25 cellular contexts compared by ENCODE assay signal in the genomic region with DNA sequence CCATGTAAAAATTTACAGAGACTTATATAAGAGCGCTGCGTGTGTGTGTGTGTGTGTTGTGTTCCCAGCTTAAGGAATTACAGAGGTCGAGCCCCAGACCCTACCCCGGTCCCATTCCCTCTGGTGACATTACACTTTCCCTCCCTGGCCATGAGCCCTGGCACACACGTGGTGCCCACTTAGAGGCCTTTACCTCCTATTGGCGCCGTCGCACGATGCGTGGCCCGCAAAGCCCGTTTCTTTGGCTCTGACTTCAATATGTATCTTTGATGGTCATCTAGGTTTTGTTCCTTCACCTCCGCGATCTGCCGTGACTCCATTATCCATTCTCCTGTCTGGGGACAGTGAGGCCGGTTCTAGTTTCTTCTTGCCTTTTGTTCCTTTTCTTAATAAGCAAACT.
A peak's percentile ranks its signal among the peaks of the same experiment; 100 is the strongest.
DNase-seq lines count a peak whose midpoint lies in the region; ATAC-seq and TF ChIP-seq lines count a peak whose summit lies in the region.
"Had no signal": no experiment of that assay in that cellular context is flagged by ENCODE, and none has a peak within 500 bp of the region (broad histone marks: within the 10 kb centered on the region; RNA-seq: fewer than 3 reads in every experiment).

No MANE protein-coding gene starts in this region.

- no peaks in the 10 kb centered on the region for H3K9me3 Mint-ChIP-seq in T-helper 1 cell treated with Interleukin-12 subunit alpha and Interleukin-12 subunit beta and Interleukin-4 antibody, amounts not matched to agents 30 μg/mL and 1 μg/mL, for 36 hours
- H3K9me3 Mint-ChIP-seq in CD4-positive, alpha-beta T cell = no peaks in the 10 kb centered on the region
- H3K9me3 Mint-ChIP-seq in activated T-helper 17 cell treated with anti-CD3 and anti-CD28 coated beads, Interleukin-2, amount 50 U/mL, for 72 hours = no peaks in the 10 kb centered on the region
- no peaks in the 10 kb centered on the region for H3K9me3 Mint-ChIP-seq in naive thymus-derived CD4-positive, alpha-beta T cell
- H3K9me3 Mint-ChIP-seq: activated naive CD4-positive, alpha-beta T cell treated with anti-CD3 and anti-CD28 coated beads for 36 hours; WTC11 had no signal

- peak overlapping the region; percentile 86 for H3K27ac Mint-ChIP-seq in T-helper 1 cell treated with Interleukin-12 subunit alpha and Interleukin-12 subunit beta and Interleukin-4 antibody, amounts not matched to agents 30 μg/mL and 1 μg/mL, for 36 hours
- peak overlapping the region; percentile 49 for H3K27ac Mint-ChIP-seq in CD4-positive, alpha-beta T cell
- peak overlapping the region; percentile 99 for H3K27ac Mint-ChIP-seq in activated T-helper 17 cell treated with anti-CD3 and anti-CD28 coated beads, Interleukin-2, amount 50 U/mL, for 72 hours
- H3K27ac Mint-ChIP-seq in naive thymus-derived CD4-positive, alpha-beta T cell = peak overlapping the region in 6 of 9 donors; percentile 21 to 84 (median 60)
- H3K27ac Mint-ChIP-seq: WTC11 had no signal

- CTCF ChIA-PET in CD4-positive, alpha-beta T cell (lab: Charles Lee) = no interaction called here
- CTCF ChIA-PET in naive thymus-derived CD4-positive, alpha-beta T cell (lab: Charles Lee) = interaction anchor here (0.6 kb wide), 1 partner anchor 459 kb away, joined by 4 read pairs; no protein-coding TSS in a partner anchor
- CTCF ChIA-PET in OCI-LY7 (lab: Charles Lee; ENCODE audit: unreplicated experiment) = no interaction called here
- CTCF ChIA-PET in PC-9 (lab: Charles Lee) = no interaction called here

- H3K27me3 ChIP-seq in CD4-positive, alpha-beta T cell (ENCODE audit: control insufficient read depth, insufficient read depth, low read length) = no peaks in the 10 kb centered on the region
- no peaks in the 10 kb centered on the region for H3K27me3 ChIP-seq in naive thymus-derived CD4-positive, alpha-beta T cell (ENCODE audit: control insufficient read depth in 2 of 2, insufficient read depth in 2 of 2, low read length in 2 of 2)
- H3K27me3 ChIP-seq in PC-9 (ENCODE audit: insufficient read depth, low read depth) = no peaks in the 10 kb centered on the region
- H3K27me3 ChIP-seq: esophagus squamous epithelium, gastroesophageal sphincter, neutrophil had no signal

- H3K4me2 ChIP-seq in OCI-LY7 (ENCODE audit: low read length) (no peak overlapping the region), PC-9 (no peak overlapping the region)

- no peak for ATAC-seq in CD4-positive, alpha-beta T cell (ENCODE audit: poor library complexity)
- ATAC-seq in activated T-helper 17 cell treated with anti-CD3 and anti-CD28 coated beads, Interleukin-2, amount 50 U/mL, for 72 hours (replicated peaks) = no peak
- no peak for ATAC-seq in naive thymus-derived CD4-positive, alpha-beta T cell
- ATAC-seq: gastroesophageal sphincter, K562, WTC11 had no signal

- POLR2A ChIA-PET in CD4-positive, alpha-beta T cell (lab: Charles Lee) = no interaction called here
- POLR2A ChIA-PET in naive thymus-derived CD4-positive, alpha-beta T cell (lab: Charles Lee) = no interaction called here
- POLR2A ChIA-PET in OCI-LY7 (lab: Charles Lee) (interaction anchor here (0.7 kb wide), 1 partner anchor 110 kb away, joined by 3 read pairs; no protein-coding TSS in a partner anchor), PC-9 (lab: Charles Lee; ENCODE audit: unreplicated experiment) (no interaction called here)

- H4K20me1 ChIP-seq in OCI-LY7 (ENCODE audit: insufficient read depth, low read length) (no peaks in the 10 kb centered on the region), PC-9 (ENCODE audit: insufficient read depth) (peaks cover 6% of the 10 kb centered on the region; the same call in 1 of the 2 replicates)

- peaks cover 21% of the 10 kb centered on the region for H3F3A ChIP-seq in PC-9 (ENCODE audit: insufficient read depth, low read depth)

- H3K4me1 Mint-ChIP-seq in T-helper 1 cell treated with Interleukin-12 subunit alpha and Interleukin-12 subunit beta and Interleukin-4 antibody, amounts not matched to agents 30 μg/mL and 1 μg/mL, for 36 hours (ENCODE audit: low read depth) = peaks cover 65% of the 10 kb centered on the region
- H3K4me1 Mint-ChIP-seq in CD4-positive, alpha-beta T cell (ENCODE audit: low read depth) = peaks cover 52% of the 10 kb centered on the region
- peaks cover 28% of the 10 kb centered on the region for H3K4me1 Mint-ChIP-seq in activated T-helper 17 cell treated with anti-CD3 and anti-CD28 coated beads, Interleukin-2, amount 50 U/mL, for 72 hours
- peaks cover 12 to 89% (median 41%) of the 10 kb centered on the region in 7 donors for H3K4me1 Mint-ChIP-seq in naive thymus-derived CD4-positive, alpha-beta T cell
- H3K4me1 Mint-ChIP-seq: WTC11 had no signal

- peaks cover 52% of the 10 kb centered on the region for H3K36me3 Mint-ChIP-seq in T-helper 1 cell treated with Interleukin-12 subunit alpha and Interleukin-12 subunit beta and Interleukin-4 antibody, amounts not matched to agents 30 μg/mL and 1 μg/mL, for 36 hours (ENCODE audit: low read depth)
- H3K36me3 Mint-ChIP-seq in CD4-positive, alpha-beta T cell (ENCODE audit: low read depth) = peaks cover 73% of the 10 kb centered on the region
- peaks cover 100% of the 10 kb centered on the region for H3K36me3 Mint-ChIP-seq in activated T-helper 17 cell treated with anti-CD3 and anti-CD28 coated beads, Interleukin-2, amount 50 U/mL, for 72 hours (ENCODE audit: low read depth)
- H3K36me3 Mint-ChIP-seq in naive thymus-derived CD4-positive, alpha-beta T cell = peaks cover 4 to 59% (median 37%) of the 10 kb centered on the region in 5 donors
- H3K36me3 Mint-ChIP-seq: WTC11 had no signal

- H3K27me3 Mint-ChIP-seq in T-helper 1 cell treated with Interleukin-12 subunit alpha and Interleukin-12 subunit beta and Interleukin-4 antibody, amounts not matched to agents 30 μg/mL and 1 μg/mL, for 36 hours (ENCODE audit: low read depth) = no peaks in the 10 kb centered on the region
- H3K27me3 Mint-ChIP-seq in CD4-positive, alpha-beta T cell = no peaks in the 10 kb centered on the region
- H3K27me3 Mint-ChIP-seq in activated T-helper 17 cell treated with anti-CD3 and anti-CD28 coated beads, Interleukin-2, amount 50 U/mL, for 72 hours = no peaks in the 10 kb centered on the region
- no peaks in the 10 kb centered on the region for H3K27me3 Mint-ChIP-seq in naive thymus-derived CD4-positive, alpha-beta T cell

- no peak for DNase-seq in T-helper 1 cell
- DNase-seq in CD4-positive, alpha-beta T cell = no peak
- DNase-seq in naive thymus-derived CD4-positive, alpha-beta T cell = no peak
- no peak for DNase-seq in OCI-LY7 (ENCODE audit: low spot score)
- no peak for DNase-seq in A172 (ENCODE audit: low spot score)
- DNase-seq in PC-9 = no peak
- DNase-seq: activated naive CD4-positive, alpha-beta T cell treated with anti-CD3 and anti-CD28 coated beads for 36 hours; AML-193; effector memory CD4-positive, alpha-beta T cell; esophagus squamous epithelium; hypothalamus; MM.1S; NCI-H1436 treated with DMSO at 0.1 percent for 48 hours; NCI-H510A; NK-92 treated with Interleukin-12 subunit alpha and Interleukin-12 subunit beta, amount 100 ng/mL, for 24 hours; stimulated activated CD4-positive, alpha-beta T cell treated with anti-CD3 and anti-CD28 coated beads, Interleukin-1b, Interleukin-23, amount 100 ng/mL, for 48 hours had no signal

- peaks cover 0 to 44% (median 9%) of the 10 kb centered on the region in 3 experiments for H3K36me3 ChIP-seq in naive thymus-derived CD4-positive, alpha-beta T cell (ENCODE audit: control insufficient read depth in 2 of 3, insufficient read depth in 3 of 3, low read length in 3 of 3)
- peaks cover 42% of the 10 kb centered on the region for H3K36me3 ChIP-seq in OCI-LY7 (ENCODE audit: insufficient read depth, low read length)
- H3K36me3 ChIP-seq in PC-9 (ENCODE audit: low read depth) = no peaks in the 10 kb centered on the region

- H3K4me3 ChIP-seq in naive thymus-derived CD4-positive, alpha-beta T cell (ENCODE audit: low read length) = no peak overlapping the region
- H3K4me3 ChIP-seq in OCI-LY7 (ENCODE audit: low read depth, low read length, poor library complexity, severe bottlenecking) = no peak overlapping the region
- H3K4me3 ChIP-seq in PC-9 = no peak overlapping the region
- H3K4me3 ChIP-seq: esophagus squamous epithelium, gastroesophageal sphincter, K562, skin epidermis, thoracic aorta had no signal

- no peak overlapping the region for H3K4me3 Mint-ChIP-seq in T-helper 1 cell treated with Interleukin-12 subunit alpha and Interleukin-12 subunit beta and Interleukin-4 antibody, amounts not matched to agents 30 μg/mL and 1 μg/mL, for 36 hours
- no peak overlapping the region for H3K4me3 Mint-ChIP-seq in CD4-positive, alpha-beta T cell
- H3K4me3 Mint-ChIP-seq in activated T-helper 17 cell treated with anti-CD3 and anti-CD28 coated beads, Interleukin-2, amount 50 U/mL, for 72 hours = peak overlapping the region; percentile 100
- peak overlapping the region in 1 of 10 donors; percentile 67 for H3K4me3 Mint-ChIP-seq in naive thymus-derived CD4-positive, alpha-beta T cell
- H3K4me3 Mint-ChIP-seq: activated naive CD4-positive, alpha-beta T cell treated with anti-CD3 and anti-CD28 coated beads for 36 hours; WTC11 had no signal

- H3K9me3 ChIP-seq in CD4-positive, alpha-beta T cell (ENCODE audit: control insufficient read depth, low read length) = no peaks in the 10 kb centered on the region
- H3K9me3 ChIP-seq in naive thymus-derived CD4-positive, alpha-beta T cell (ENCODE audit: control insufficient read depth in 2 of 3, low read length in 3 of 3) = no peaks in the 10 kb centered on the region
- H3K9me3 ChIP-seq in OCI-LY7 (ENCODE audit: low read length) = no peaks in the 10 kb centered on the region
- H3K9me3 ChIP-seq in PC-9 (ENCODE audit: insufficient read depth, low read depth) = no peaks in the 10 kb centered on the region
- H3K9me3 ChIP-seq: esophagus squamous epithelium, gastroesophageal sphincter, neutrophil, thoracic aorta had no signal

- BruUV-seq in OCI-LY7 (replicated peaks; lab: Mats Ljungman, UMichigan) (no TSS peak), PC-9 (replicated peaks; lab: Mats Ljungman, UMichigan) (no TSS peak)

- H2AFZ ChIP-seq in OCI-LY7 (ENCODE audit: low read length) (no peak overlapping the region), PC-9 (no peak overlapping the region)

- H3K79me2 ChIP-seq in OCI-LY7 (ENCODE audit: insufficient read depth, low read depth, low read length) (no peaks in the 10 kb centered on the region), PC-9 (ENCODE audit: low read depth) (no peaks in the 10 kb centered on the region)

- no peak overlapping the region for H3K27ac ChIP-seq in CD4-positive, alpha-beta T cell (ENCODE audit: low read depth, low read length)
- H3K27ac ChIP-seq in naive thymus-derived CD4-positive, alpha-beta T cell (ENCODE audit: low read depth, low read length) = no peak overlapping the region
- no peak overlapping the region for H3K27ac ChIP-seq in OCI-LY7 (ENCODE audit: low read depth, low read length, poor library complexity, severe bottlenecking)
- no peak overlapping the region for H3K27ac ChIP-seq in PC-9
- H3K27ac ChIP-seq: 22Rv1, esophagus squamous epithelium, gastroesophageal sphincter, neutrophil, skin epidermis, thoracic aorta had no signal

- H3K4me1 ChIP-seq in naive thymus-derived CD4-positive, alpha-beta T cell (ENCODE audit: control insufficient read depth in 2 of 2, insufficient read depth in 2 of 2, low read length in 2 of 2) = peaks cover 36 to 39% of the 10 kb centered on the region in 2 donors
- H3K4me1 ChIP-seq in OCI-LY7 (ENCODE audit: insufficient read depth, low read length, poor library complexity, severe bottlenecking) = peaks cover 10% of the 10 kb centered on the region
- H3K4me1 ChIP-seq in PC-9 (replicated peaks; ENCODE audit: insufficient read depth) = peaks cover 31% of the 10 kb centered on the region

- intact Hi-C loops in CD4-positive, alpha-beta T cell (cut with DNase I, micrococcal nuclease) = loop anchor here (2.0 to 10.0 kb wide), 3 partner anchors 110 to 420 kb away; no protein-coding TSS in a partner anchor
- intact Hi-C loops in naive thymus-derived CD4-positive, alpha-beta T cell (cut with micrococcal nuclease) = loop anchor here (5.0 to 10.0 kb wide), 5 partner anchors 62 to 747 kb away; a partner anchor contains a TSS
- intact Hi-C loops in OCI-LY7 (cut with micrococcal nuclease; ENCODE audit: unreplicated experiment) (no loop called here), PC-9 (cut with micrococcal nuclease; ENCODE audit: unreplicated experiment) (no loop called here)

- no peak for TF ChIP-seq CTCF in CD4-positive, alpha-beta T cell (IDR thresholded peaks at IDR 0.05)
- TF ChIP-seq CTCF in OCI-LY7 (conservative IDR thresholded peaks at IDR 0.05; ENCODE audit: low read length) (no peak), PC-9 (conservative IDR thresholded peaks at IDR 0.05) (no peak)

- H3K9me2 ChIP-seq in OCI-LY7 (ENCODE audit: insufficient read depth, low read length) = no peaks in the 10 kb centered on the region
- no peaks in the 10 kb centered on the region for H3K9me2 ChIP-seq in PC-9 (ENCODE audit: insufficient read depth)

Comparison
In these comparisons a context has a peak if more than half of its experiments do, and no peak if none do; other contexts are left out.
1. H3K27ac Mint-ChIP-seq: peak in every context shown above with its lines; median percentile 99 in activated T-helper 17 cell treated with anti-CD3 and anti-CD28 coated beads, Interleukin-2, amount 50 U/mL, for 72 hours; 86 in T-helper 1 cell treated with Interleukin-12 subunit alpha and Interleukin-12 subunit beta and Interleukin-4 antibody, amounts not matched to agents 30 μg/mL and 1 μg/mL, for 36 hours; 60 in naive thymus-derived CD4-positive, alpha-beta T cell; 49 in CD4-positive, alpha-beta T cell.
2. intact Hi-C loops: an anchor here in CD4-positive, alpha-beta T cell (2.0 to 10.0 kb wide) and naive thymus-derived CD4-positive, alpha-beta T cell (5.0 to 10.0 kb wide); none called in OCI-LY7 and PC-9.